Comparison of ENCODE assay signal across 8 cellular contexts in the genomic region with DNA sequence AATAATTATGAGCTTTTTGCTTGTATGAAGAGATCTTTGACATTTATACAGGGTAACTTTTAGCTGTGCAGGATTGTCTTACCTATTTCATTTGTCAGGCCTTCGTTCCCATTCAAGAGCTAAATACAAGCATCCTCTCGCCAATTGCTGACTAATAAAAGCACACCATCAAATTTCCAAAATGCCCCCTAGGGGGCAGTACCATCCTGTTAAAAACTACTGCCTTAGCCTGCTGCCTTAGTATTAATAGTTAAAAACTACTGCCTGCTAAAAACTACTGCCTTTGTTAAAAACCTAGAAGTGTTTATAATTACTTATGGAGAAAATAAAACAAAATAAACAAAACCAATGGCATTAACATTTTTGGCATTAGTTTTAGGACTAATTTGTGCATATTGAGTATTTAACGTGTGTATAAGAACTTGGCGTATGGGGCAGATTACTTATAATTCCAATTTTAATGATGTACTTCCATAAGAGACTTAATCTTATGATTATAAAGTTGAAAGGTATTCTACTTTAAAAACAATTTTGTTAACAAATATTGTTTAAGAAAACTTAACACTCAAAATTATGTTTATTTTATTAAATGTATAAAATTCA. TPM values are rescaled to one million over a fixed set of nuclear protein-coding genes. Genes with fewer than 3 reads are reported as not detected.
DNase-seq lines count a peak whose midpoint lies in the region; ATAC-seq and TF ChIP-seq lines count a peak whose summit lies in the region.

No MANE protein-coding gene starts in this region.

- peaks cover 0 to 5% of the 10 kb centered on the region in 2 donors for H3K9me3 ChIP-seq in breast epithelium

- ATAC-seq in GM18861 (IDR thresholded peaks at IDR 0.05; ENCODE audit: unreplicated experiment) (peak; percentile 63), HG03196 (IDR thresholded peaks at IDR 0.05; ENCODE audit: unreplicated experiment) (no peak)

- no peaks in the 10 kb centered on the region for H3K27me3 ChIP-seq in breast epithelium

- TF ChIP-seq POLR2A in breast epithelium (IDR thresholded peaks at IDR 0.05): no peak

- H3K36me3 ChIP-seq in breast epithelium: no peaks in the 10 kb centered on the region

- peak; percentile 52 to 58 (median 53) for TF ChIP-seq CTCF in breast epithelium (IDR thresholded peaks at IDR 0.05)

- no peak overlapping the region for H3K27ac ChIP-seq in breast epithelium

- intact Hi-C loops in breast epithelium (cut with DNase I; ENCODE audit: low total_unique reads): no loop called here

- H3K4me1 ChIP-seq in breast epithelium: no peaks in the 10 kb centered on the region

- H3K4me3 ChIP-seq in breast epithelium: no peak overlapping the region

- peak; percentile 65 for DNase-seq in Ammon's horn (ENCODE audit: low spot score)
- peak; percentile 2 for DNase-seq in NCI-H146 treated with DMSO at 0.1 percent for 48 hours (lab: John Stamatoyannopoulos, UW; ENCODE audit: unreplicated experiment)
- DNase-seq in T-helper 2 cell: peak in 4 of 5 experiments; percentile 32 to 76 (median 40)
- no peak for DNase-seq in breast epithelium (ENCODE audit: low spot score in 2 of 2)
- DNase-seq in left kidney (ENCODE audit: low read depth, low spot score): peak; percentile 82
- DNase-seq in stimulated activated CD8-positive, alpha-beta memory T cell treated with anti-CD3 and anti-CD28 coated beads, Interleukin-2, amount 100 ng/mL, for 1 hour (ENCODE audit: low read depth in 2 of 2): peak; percentile 14 to 29

RNA-seq across cellular contexts. Expression of a gene that starts 3.0 kb away (rescaled TPM):
- 10 to 100 TPM; 74.2 to 98.8 (median 92.1) TPM for total RNA-seq in breast epithelium

RNA-seq across cellular contexts. Expression of a gene that starts 21.9 kb away (rescaled TPM):
- 100 to 1,000 TPM; 101 to 196 (median 160) TPM for total RNA-seq in breast epithelium

RNA-seq across cellular contexts. Expression of a gene that starts 41.7 kb away (rescaled TPM):
- total RNA-seq in breast epithelium: 1 to 10 TPM in 2 of 3 donors, under 1 TPM in 1; 0.48 to 7.9 (median 7.2) TPM

RNA-seq across cellular contexts. Expression of a gene that starts 51.3 kb away (rescaled TPM):
- 10 to 100 TPM in 2 of 3 donors, 1 to 10 TPM in 1; 6.6 to 14.5 (median 10.6) TPM for total RNA-seq in breast epithelium

RNA-seq across cellular contexts. Expression of a gene that starts 51.4 kb away (rescaled TPM):
- 100 to 1,000 TPM; 156 to 201 (median 172) TPM for total RNA-seq in breast epithelium

Comparison
In these comparisons a context has a peak if more than half of its experiments do, and no peak if none do; other contexts are left out.
1. DNase-seq: peak in Ammon's horn (single experiment), NCI-H146 treated with DMSO at 0.1 percent for 48 hours (single experiment), T-helper 2 cell (4 of 5), left kidney (single experiment) and stimulated activated CD8-positive, alpha-beta memory T cell treated with anti-CD3 and anti-CD28 coated beads, Interleukin-2, amount 100 ng/mL, for 1 hour (2 of 2); none in breast epithelium (0 of 2).